ENCODE assay signal across 8 cellular contexts in the genomic region with DNA sequence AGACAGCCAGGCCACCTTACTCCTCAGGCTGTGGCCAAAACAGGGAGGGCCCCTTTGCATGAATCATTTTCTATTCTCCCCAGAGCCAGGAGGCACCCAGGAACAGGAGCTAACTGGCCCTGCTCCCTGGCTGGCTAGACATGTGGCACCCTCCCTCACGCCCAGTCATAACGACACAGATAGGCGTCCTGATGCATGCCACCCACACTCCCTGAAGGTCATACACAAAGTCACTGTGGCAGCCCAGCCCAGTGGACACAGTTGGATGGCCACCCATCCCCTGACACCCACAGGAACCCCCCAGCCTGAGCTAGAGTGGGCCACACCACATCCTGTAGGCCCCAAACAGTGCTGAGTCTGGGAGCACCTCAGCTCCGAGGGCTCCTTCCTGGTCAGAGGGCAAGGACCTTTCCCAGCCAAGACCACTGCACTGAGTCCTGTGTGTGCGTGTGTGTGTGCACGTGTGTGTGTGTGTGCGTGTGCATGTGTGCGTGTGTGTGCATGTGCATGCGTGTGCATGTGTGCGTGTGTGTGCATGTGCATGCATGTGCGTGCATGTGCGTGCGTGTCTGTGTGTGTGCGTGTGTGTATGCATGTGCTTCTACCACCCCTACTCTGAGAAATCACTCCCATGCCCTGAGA.
DNase-seq lines count a peak whose midpoint lies in the region; ATAC-seq, FAIRE-seq and TF ChIP-seq lines count a peak whose summit lies in the region.

No MANE protein-coding gene starts in this region.

- H3K9me3 ChIP-seq in mucosa of stomach (ENCODE audit: control insufficient read depth, low read length) = no peaks in the 10 kb centered on the region

- no peaks in the 10 kb centered on the region for H3K27me3 ChIP-seq in mucosa of stomach (ENCODE audit: control insufficient read depth, insufficient read depth, low read length)

- peak overlapping the region; percentile 46 for H3K9ac ChIP-seq in mucosa of stomach (ENCODE audit: low read length)

- peak; percentile 55 for ATAC-seq in GM18498 (IDR thresholded peaks at IDR 0.05; ENCODE audit: unreplicated experiment)
- ATAC-seq in SK-N-SH treated with all-trans-retinoic acid at 6 μM for 48 hours = peak; percentile 59

- TF ChIP-seq POLR2A in H54 (IDR thresholded peaks at IDR 0.05; ENCODE audit: low read depth, low read length) = 0 out of 2 replicates have a peak, but pooled peaks have one; percentile 5
- no peak for TF ChIP-seq POLR2A in erythroblast (IDR thresholded peaks at IDR 0.05; ENCODE audit: low read length)

- no peak overlapping the region for H3K4me3 ChIP-seq in mucosa of stomach (ENCODE audit: low read length)

- no peak for FAIRE-seq in H54 (lab: Jason Lieb, UNC)

- H3K36me3 ChIP-seq in mucosa of stomach (ENCODE audit: control insufficient read depth, insufficient read depth, low read length) = no peaks in the 10 kb centered on the region

- peaks cover 35% of the 10 kb centered on the region for H3K4me1 ChIP-seq in mucosa of stomach (ENCODE audit: control insufficient read depth, insufficient read depth, low read length)

- DNase-seq in H54 (ENCODE audit: insufficient read length, low spot score) = no peak
- DNase-seq in erythroblast (lab: John Stamatoyannopoulos, UW) = no peak
- DNase-seq in hippocampal formation (lab: John Stamatoyannopoulos, UW) = no peak
- no peak for DNase-seq in SKM-1 (lab: John Stamatoyannopoulos, UW; ENCODE audit: unreplicated experiment)
- DNase-seq in NCI-H187 treated with DMSO at 0.1 percent for 48 hours (lab: John Stamatoyannopoulos, UW) = no peak

TF ChIP-seq in SK-N-SH treated with all-trans-retinoic acid at 6 μM for 48 hours, 23 proteins besides CTCF, POLR2A, EP300 and RAD21:
- TF ChIP-seq TOX (CRISPR knock-in tag; IDR thresholded peaks at IDR 0.05; ENCODE audit: borderline replicate concordance) (no peak), ZFP30 (CRISPR knock-in tag; IDR thresholded peaks at IDR 0.05) (no peak), OSR1 (CRISPR knock-in tag; IDR thresholded peaks at IDR 0.05) (no peak)
- TF ChIP-seq, protein P1, sequence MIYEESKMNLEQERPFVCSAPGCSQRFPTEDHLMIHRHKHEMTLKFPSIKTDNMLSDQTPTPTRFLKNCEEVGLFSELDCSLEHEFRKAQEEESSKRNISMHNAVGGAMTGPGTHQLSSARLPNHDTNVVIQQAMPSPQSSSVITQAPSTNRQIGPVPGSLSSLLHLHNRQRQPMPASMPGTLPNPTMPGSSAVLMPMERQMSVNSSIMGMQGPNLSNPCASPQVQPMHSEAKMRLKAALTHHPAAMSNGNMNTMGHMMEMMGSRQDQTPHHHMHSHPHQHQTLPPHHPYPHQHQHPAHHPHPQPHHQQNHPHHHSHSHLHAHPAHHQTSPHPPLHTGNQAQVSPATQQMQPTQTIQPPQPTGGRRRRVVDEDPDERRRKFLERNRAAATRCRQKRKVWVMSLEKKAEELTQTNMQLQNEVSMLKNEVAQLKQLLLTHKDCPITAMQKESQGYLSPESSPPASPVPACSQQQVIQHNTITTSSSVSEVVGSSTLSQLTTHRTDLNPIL (CRISPR knock-in tag; IDR thresholded peaks at IDR 0.05; ENCODE audit: low read depth) = no peak
